2 cellular contexts compared by ENCODE assay signal in the genomic region with DNA sequence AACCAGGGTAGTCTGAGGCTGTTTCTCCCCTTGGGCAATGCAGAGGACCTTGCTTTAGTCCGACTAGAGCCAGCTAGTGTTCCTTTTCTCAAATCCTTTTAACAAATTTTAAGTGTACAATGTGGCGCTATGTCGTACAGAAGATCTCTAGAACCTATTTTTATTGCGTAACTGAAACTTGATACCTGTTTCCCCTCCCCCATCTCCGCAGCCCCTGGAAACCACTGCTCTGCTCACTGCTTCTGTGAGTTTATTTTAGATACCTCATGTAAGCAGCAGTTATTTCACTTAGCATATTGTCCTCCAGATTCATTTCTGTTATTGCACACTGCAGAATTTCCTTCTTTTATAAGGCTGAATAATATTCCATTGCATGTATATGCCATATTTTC.
TF ChIP-seq lines count a peak whose summit lies in the region.

No MANE protein-coding gene starts in this region.

TF ChIP-seq in GM23338, 12 proteins besides CTCF, POLR2A, EP300 and RAD21 (continued from another document and continues in another):
- no peak for TF ChIP-seq ZNF331 (CRISPR knock-in tag; IDR thresholded peaks at IDR 0.05; ENCODE audit: low read depth)
- TF ChIP-seq, protein P1, sequence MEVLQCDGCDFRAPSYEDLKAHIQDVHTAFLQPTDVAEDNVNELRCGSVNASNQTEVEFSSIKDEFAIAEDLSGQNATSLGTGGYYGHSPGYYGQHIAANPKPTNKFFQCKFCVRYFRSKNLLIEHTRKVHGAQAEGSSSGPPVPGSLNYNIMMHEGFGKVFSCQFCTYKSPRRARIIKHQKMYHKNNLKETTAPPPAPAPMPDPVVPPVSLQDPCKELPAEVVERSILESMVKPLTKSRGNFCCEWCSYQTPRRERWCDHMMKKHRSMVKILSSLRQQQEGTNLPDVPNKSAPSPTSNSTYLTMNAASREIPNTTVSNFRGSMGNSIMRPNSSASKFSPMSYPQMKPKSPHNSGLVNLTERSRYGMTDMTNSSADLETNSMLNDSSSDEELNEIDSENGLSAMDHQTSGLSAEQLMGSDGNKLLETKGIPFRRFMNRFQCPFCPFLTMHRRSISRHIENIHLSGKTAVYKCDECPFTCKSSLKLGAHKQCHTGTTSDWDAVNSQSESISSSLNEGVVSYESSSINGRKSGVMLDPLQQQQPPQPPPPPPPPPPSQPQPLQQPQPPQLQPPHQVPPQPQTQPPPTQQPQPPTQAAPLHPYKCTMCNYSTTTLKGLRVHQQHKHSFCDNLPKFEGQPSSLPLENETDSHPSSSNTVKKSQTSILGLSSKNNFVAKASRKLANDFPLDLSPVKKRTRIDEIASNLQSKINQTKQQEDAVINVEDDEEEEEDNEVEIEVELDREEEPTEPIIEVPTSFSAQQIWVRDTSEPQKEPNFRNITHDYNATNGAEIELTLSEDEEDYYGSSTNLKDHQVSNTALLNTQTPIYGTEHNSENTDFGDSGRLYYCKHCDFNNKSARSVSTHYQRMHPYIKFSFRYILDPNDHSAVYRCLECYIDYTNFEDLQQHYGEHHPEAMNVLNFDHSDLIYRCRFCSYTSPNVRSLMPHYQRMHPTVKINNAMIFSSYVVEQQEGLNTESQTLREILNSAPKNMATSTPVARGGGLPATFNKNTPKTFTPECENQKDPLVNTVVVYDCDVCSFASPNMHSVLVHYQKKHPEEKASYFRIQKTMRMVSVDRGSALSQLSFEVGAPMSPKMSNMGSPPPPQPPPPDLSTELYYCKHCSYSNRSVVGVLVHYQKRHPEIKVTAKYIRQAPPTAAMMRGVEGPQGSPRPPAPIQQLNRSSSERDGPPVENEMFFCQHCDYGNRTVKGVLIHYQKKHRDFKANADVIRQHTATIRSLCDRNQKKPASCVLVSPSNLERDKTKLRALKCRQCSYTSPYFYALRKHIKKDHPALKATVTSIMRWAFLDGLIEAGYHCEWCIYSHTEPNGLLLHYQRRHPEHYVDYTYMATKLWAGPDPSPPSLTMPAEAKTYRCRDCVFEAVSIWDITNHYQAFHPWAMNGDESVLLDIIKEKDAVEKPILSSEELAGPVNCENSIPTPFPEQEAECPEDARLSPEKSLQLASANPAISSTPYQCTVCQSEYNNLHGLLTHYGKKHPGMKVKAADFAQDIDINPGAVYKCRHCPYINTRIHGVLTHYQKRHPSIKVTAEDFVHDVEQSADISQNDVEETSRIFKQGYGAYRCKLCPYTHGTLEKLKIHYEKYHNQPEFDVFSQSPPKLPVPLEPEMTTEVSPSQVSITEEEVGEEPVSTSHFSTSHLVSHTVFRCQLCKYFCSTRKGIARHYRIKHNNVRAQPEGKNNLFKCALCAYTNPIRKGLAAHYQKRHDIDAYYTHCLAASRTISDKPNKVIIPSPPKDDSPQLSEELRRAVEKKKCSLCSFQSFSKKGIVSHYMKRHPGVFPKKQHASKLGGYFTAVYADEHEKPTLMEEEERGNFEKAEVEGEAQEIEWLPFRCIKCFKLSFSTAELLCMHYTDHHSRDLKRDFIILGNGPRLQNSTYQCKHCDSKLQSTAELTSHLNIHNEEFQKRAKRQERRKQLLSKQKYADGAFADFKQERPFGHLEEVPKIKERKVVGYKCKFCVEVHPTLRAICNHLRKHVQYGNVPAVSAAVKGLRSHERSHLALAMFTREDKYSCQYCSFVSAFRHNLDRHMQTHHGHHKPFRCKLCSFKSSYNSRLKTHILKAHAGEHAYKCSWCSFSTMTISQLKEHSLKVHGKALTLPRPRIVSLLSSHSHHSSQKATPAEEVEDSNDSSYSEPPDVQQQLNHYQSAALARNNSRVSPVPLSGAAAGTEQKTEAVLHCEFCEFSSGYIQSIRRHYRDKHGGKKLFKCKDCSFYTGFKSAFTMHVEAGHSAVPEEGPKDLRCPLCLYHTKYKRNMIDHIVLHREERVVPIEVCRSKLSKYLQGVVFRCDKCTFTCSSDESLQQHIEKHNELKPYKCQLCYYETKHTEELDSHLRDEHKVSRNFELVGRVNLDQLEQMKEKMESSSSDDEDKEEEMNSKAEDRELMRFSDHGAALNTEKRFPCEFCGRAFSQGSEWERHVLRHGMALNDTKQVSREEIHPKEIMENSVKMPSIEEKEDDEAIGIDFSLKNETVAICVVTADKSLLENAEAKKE (CRISPR knock-in tag; IDR thresholded peaks at IDR 0.05), result no peak
- TF ChIP-seq JUNB (IDR thresholded peaks at IDR 0.05; ENCODE audit: unreplicated experiment), result no peak
- no peak for TF ChIP-seq EZH2phosphoT487 (IDR thresholded peaks at IDR 0.05; ENCODE audit: unreplicated experiment)
- no peak for TF ChIP-seq NANOG (IDR thresholded peaks at IDR 0.05; ENCODE audit: borderline replicate concordance)
- TF ChIP-seq, protein P2, sequence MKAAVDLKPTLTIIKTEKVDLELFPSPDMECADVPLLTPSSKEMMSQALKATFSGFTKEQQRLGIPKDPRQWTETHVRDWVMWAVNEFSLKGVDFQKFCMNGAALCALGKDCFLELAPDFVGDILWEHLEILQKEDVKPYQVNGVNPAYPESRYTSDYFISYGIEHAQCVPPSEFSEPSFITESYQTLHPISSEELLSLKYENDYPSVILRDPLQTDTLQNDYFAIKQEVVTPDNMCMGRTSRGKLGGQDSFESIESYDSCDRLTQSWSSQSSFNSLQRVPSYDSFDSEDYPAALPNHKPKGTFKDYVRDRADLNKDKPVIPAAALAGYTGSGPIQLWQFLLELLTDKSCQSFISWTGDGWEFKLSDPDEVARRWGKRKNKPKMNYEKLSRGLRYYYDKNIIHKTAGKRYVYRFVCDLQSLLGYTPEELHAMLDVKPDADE (IDR thresholded peaks at IDR 0.05), result no peak
- no peak for TF ChIP-seq EZH2 (IDR thresholded peaks at IDR 0.05; ENCODE audit: low read depth, unreplicated experiment)
- TF ChIP-seq ZNF114 (CRISPR knock-in tag; IDR thresholded peaks at IDR 0.05), result no peak
- no peak for TF ChIP-seq REST (IDR thresholded peaks at IDR 0.05; ENCODE audit: unreplicated experiment)
- TF ChIP-seq POLR2AphosphoS5 (IDR thresholded peaks at IDR 0.05; ENCODE audit: low read depth), result no peak

TF ChIP-seq in K562, 482 proteins besides CTCF, POLR2A, EP300 and RAD21:
- TF ChIP-seq VEZF1 (CRISPR knock-in tag; IDR thresholded peaks at IDR 0.05), result no peak
- TF ChIP-seq DDX20 (tag; IDR thresholded peaks at IDR 0.05; ENCODE audit: low read depth), result no peak
- 0 out of 2 replicates have a peak, but pooled peaks have one; percentile 10 for TF ChIP-seq CEBPB (tag; IDR thresholded peaks at IDR 0.05)
- TF ChIP-seq SRSF9 (IDR thresholded peaks at IDR 0.05; ENCODE audit: borderline replicate concordance, low read depth, low read length), result no peak
- TF ChIP-seq, protein P3, sequence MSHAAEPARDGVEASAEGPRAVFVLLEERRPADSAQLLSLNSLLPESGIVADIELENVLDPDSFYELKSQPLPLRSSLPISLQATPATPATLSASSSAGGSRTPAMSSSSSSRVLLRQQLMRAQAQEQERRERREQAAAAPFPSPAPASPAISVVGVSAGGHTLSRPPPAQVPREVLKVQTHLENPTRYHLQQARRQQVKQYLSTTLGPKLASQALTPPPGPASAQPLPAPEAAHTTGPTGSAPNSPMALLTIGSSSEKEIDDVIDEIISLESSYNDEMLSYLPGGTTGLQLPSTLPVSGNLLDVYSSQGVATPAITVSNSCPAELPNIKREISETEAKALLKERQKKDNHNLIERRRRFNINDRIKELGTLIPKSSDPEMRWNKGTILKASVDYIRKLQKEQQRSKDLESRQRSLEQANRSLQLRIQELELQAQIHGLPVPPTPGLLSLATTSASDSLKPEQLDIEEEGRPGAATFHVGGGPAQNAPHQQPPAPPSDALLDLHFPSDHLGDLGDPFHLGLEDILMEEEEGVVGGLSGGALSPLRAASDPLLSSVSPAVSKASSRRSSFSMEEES (CRISPR knock-in tag; IDR thresholded peaks at IDR 0.05), result no peak
- no peak for TF ChIP-seq SMAD3 (CRISPR knock-in tag; conservative IDR thresholded peaks at IDR 0.05)
- no peak for TF ChIP-seq ZSCAN29 (IDR thresholded peaks at IDR 0.05)
